ENCODE assay signal across 1 cellular context in the genomic region with DNA sequence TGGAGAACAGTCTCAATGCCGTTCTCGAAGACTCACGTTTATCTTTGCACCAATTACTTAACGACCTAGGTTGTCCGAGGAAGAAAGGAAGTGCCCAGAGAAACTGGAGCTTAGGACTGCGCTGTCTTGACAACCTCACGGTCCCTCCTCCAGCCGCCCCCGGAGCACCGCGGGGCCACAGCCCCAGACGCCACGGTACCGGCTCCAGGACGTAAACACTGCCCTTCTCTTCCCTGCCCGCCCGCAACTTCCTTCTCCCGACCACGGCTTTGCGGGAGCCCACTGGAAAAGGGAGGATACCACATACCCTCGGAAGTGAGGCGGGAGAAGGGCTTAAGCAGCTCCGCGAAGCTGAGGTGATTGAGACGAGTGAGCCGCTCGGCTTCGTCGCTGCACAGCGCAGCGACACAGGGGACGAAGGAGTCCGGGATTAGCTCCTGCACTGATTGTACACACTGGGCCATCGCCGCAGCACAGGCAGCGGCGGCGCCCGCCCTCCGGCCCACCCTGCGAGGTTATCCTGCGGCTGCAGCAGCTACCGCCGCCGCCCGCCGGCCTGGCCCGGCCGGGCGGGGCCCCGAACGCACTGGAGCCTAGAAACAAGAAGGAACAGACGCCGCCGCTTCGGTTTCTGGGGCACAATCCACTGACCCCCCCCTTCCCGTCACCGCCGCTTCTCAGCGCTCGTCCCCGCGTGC.
A peak's percentile ranks its signal among the peaks of the same experiment; 100 is the strongest.
TF ChIP-seq lines count a peak whose summit lies in the region.

No MANE protein-coding gene starts in this region.

TF ChIP-seq in HEK293, 187 proteins besides CTCF, POLR2A, EP300 and RAD21 (continued from another document):
- TF ChIP-seq KLF17 (tag by site-specific recombination; IDR thresholded peaks at IDR 0.05) = no peak
- no peak for TF ChIP-seq HOXA7 (CRISPR knock-in tag; IDR thresholded peaks at IDR 0.05; ENCODE audit: borderline replicate concordance)
- 0 out of 2 replicates have a peak, but pooled peaks have one; percentile 12 for TF ChIP-seq KLF8 (tag by site-specific recombination; IDR thresholded peaks at IDR 0.05)
- peak; percentile 64; the same call in 1 of the 2 replicates for TF ChIP-seq ZFP37 (tag by site-specific recombination; IDR thresholded peaks at IDR 0.05)
- TF ChIP-seq ZBTB6 (tag by site-specific recombination; IDR thresholded peaks at IDR 0.05) = peak; percentile 83
- 0 out of 2 replicates have a peak, but pooled peaks have one; percentile 30 for TF ChIP-seq KLF1 (tag by site-specific recombination; IDR thresholded peaks at IDR 0.05)
- TF ChIP-seq GLIS1 (tag by site-specific recombination; IDR thresholded peaks at IDR 0.05) = peak; percentile 7; the same call in 1 of the 2 replicates
- peak; percentile 84 for TF ChIP-seq ZNF335 (tag by site-specific recombination; conservative IDR thresholded peaks at IDR 0.05)
- TF ChIP-seq, protein P1, sequence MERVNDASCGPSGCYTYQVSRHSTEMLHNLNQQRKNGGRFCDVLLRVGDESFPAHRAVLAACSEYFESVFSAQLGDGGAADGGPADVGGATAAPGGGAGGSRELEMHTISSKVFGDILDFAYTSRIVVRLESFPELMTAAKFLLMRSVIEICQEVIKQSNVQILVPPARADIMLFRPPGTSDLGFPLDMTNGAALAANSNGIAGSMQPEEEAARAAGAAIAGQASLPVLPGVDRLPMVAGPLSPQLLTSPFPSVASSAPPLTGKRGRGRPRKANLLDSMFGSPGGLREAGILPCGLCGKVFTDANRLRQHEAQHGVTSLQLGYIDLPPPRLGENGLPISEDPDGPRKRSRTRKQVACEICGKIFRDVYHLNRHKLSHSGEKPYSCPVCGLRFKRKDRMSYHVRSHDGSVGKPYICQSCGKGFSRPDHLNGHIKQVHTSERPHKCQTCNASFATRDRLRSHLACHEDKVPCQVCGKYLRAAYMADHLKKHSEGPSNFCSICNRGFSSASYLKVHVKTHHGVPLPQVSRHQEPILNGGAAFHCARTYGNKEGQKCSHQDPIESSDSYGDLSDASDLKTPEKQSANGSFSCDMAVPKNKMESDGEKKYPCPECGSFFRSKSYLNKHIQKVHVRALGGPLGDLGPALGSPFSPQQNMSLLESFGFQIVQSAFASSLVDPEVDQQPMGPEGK (tag by site-specific recombination; IDR thresholded peaks at IDR 0.05) = no peak; the same call in 1 of the 2 replicates
- 0 out of 2 replicates have a peak, but pooled peaks have one; percentile 32 for TF ChIP-seq ZNF501 (tag by site-specific recombination; IDR thresholded peaks at IDR 0.05)
- TF ChIP-seq, protein P2, sequence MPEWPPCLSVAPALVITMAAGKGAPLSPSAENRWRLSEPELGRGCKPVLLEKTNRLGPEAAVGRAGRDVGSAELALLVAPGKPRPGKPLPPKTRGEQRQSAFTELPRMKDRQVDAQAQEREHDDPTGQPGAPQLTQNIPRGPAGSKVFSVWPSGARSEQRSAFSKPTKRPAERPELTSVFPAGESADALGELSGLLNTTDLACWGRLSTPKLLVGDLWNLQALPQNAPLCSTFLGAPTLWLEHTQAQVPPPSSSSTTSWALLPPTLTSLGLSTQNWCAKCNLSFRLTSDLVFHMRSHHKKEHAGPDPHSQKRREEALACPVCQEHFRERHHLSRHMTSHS (tag by site-specific recombination; IDR thresholded peaks at IDR 0.05) = no peak
- TF ChIP-seq HOXC10 (CRISPR knock-in tag; IDR thresholded peaks at IDR 0.05) = 0 out of 2 replicates have a peak, but pooled peaks have one; percentile 20
- peak; percentile 86 for TF ChIP-seq SP2 (tag by site-specific recombination; IDR thresholded peaks at IDR 0.05)
TF ChIP-seq in HEK293: peak in this region for 15.
